ENCODE assay signal across 8 cellular contexts in genomic region chr2:106269591-106270291, GRCh38.
DNase-seq lines count a peak whose midpoint lies in the region; ATAC-seq and TF ChIP-seq lines count a peak whose summit lies in the region.

No MANE protein-coding gene starts in this region.

- H2AFZ ChIP-seq in SK-N-SH (ENCODE audit: low read depth), result no peak overlapping the region; the same call in 1 of the 2 replicates

- H3F3A ChIP-seq in SK-N-SH (replicated peaks; ENCODE audit: insufficient read depth), result no peaks in the 10 kb centered on the region

- ATAC-seq in GM18508 (IDR thresholded peaks at IDR 0.05; ENCODE audit: insufficient read depth, unreplicated experiment) (peak; percentile 76), HG03432 (IDR thresholded peaks at IDR 0.05; ENCODE audit: unreplicated experiment) (peak; percentile 69), upper lobe of left lung (ENCODE audit: low FRiP score in 2 of 2) (peak; percentile 93 to 96), HG03139 (IDR thresholded peaks at IDR 0.05; ENCODE audit: unreplicated experiment) (no peak)

- H3K36me3 Mint-ChIP-seq in mesothelial cell of epicardium, result no peaks in the 10 kb centered on the region

- no peak overlapping the region for H3K9ac ChIP-seq in SK-N-SH

- H3K9me3 Mint-ChIP-seq in mesothelial cell of epicardium, result peaks cover 4% of the 10 kb centered on the region

- H3K4me3 Mint-ChIP-seq in mesothelial cell of epicardium, result no peak overlapping the region

- TF ChIP-seq CTCF in SK-N-SH (IDR thresholded peaks at IDR 0.05), result no peak
- no peak for TF ChIP-seq CTCF in choroid plexus epithelial cell (conservative IDR thresholded peaks at IDR 0.05; ENCODE audit: low read depth, low read length)
- TF ChIP-seq CTCF in upper lobe of left lung (IDR thresholded peaks at IDR 0.05), result peak in 1 of 6 experiments; percentile 16
- TF ChIP-seq CTCF in mesothelial cell of epicardium (IDR thresholded peaks at IDR 0.05; ENCODE audit: unreplicated experiment), result no peak

- 27% methylated on average over 39 of the region's 44 CpGs for WGBS in SK-N-SH (ENCODE audit: low lambda C conversion rate)
- WGBS in upper lobe of left lung, 2 donors, result 5 to 13% methylated on average over 20 to 43 of the region's 44 CpGs

- peak overlapping the region; percentile 63; the same call in 1 of the 2 replicates for H3K4me2 ChIP-seq in SK-N-SH

- no peak for TF ChIP-seq EP300 in SK-N-SH (IDR thresholded peaks at IDR 0.05; ENCODE audit: borderline replicate concordance in 1 of 2, low read depth in 1 of 2, low read length in 1 of 2)
- no peak for TF ChIP-seq EP300 in upper lobe of left lung (IDR thresholded peaks at IDR 0.05)

- POLR2A ChIA-PET in SK-N-SH (lab: Yijun Ruan, JAX), result no interaction called here

- peaks cover 5% of the 10 kb centered on the region for H3K4me1 Mint-ChIP-seq in mesothelial cell of epicardium

- H3K4me1 ChIP-seq in SK-N-SH (ENCODE audit: control insufficient read depth in 1 of 2, insufficient read depth in 2 of 2, low read depth in 1 of 2, low read length in 1 of 2) (peaks cover 0 to 10% of the 10 kb centered on the region in 2 experiments; a peak in 1 of 4 replicates), muscle layer of duodenum (ENCODE audit: control insufficient read depth in 1 of 2, insufficient read depth in 2 of 2, low read length in 2 of 2) (peaks cover 7 to 8% of the 10 kb centered on the region in 2 donors), upper lobe of left lung (peaks cover 10 to 17% (median 16%) of the 10 kb centered on the region in 4 donors)

- H3K27me3 Mint-ChIP-seq in mesothelial cell of epicardium (ENCODE audit: low read depth), result no peaks in the 10 kb centered on the region

- CTCF ChIA-PET in SK-N-SH (lab: Yijun Ruan, JAX), result interaction anchor here (1.0 to 1.8 kb wide), 2 partner anchors 9 to 273 kb away, joined by 4 to 5 read pairs; no protein-coding TSS in a partner anchor

- no peak for TF ChIP-seq POLR2A in upper lobe of left lung (IDR thresholded peaks at IDR 0.05)

- H3K9me2 ChIP-seq in SK-N-SH, result no peaks in the 10 kb centered on the region

- DNase-seq in SK-N-SH (peak; percentile 67), choroid plexus epithelial cell (ENCODE audit: low read depth) (peak; percentile 2), upper lobe of left lung (peak; percentile 88 to 90), mesothelial cell of epicardium (ENCODE audit: low spot score in 2 of 2, unreplicated experiment in 2 of 2) (no peak)

- H3K4me3 ChIP-seq in SK-N-SH (ENCODE audit: low read depth in 2 of 2, low read length in 1 of 2), result peak overlapping the region; percentile 39 to 43; a peak in 3 of 4 replicates
- peak overlapping the region; percentile 8 for H3K4me3 ChIP-seq in choroid plexus epithelial cell (ENCODE audit: low read depth, low read length)
- peak overlapping the region; percentile 50 to 70 for H3K4me3 ChIP-seq in muscle layer of duodenum (ENCODE audit: low read depth in 1 of 2, low read length in 2 of 2)
- peak overlapping the region; percentile 22 to 68 (median 44) for H3K4me3 ChIP-seq in upper lobe of left lung

- H3K79me2 ChIP-seq in SK-N-SH (ENCODE audit: insufficient read depth), result no peaks in the 10 kb centered on the region

- H3K27me3 ChIP-seq in SK-N-SH (ENCODE audit: insufficient read depth) (no peaks in the 10 kb centered on the region), muscle layer of duodenum (ENCODE audit: low read depth, low read length) (no peaks in the 10 kb centered on the region), upper lobe of left lung (no peaks in the 10 kb centered on the region)

- no peaks in the 10 kb centered on the region for H4K20me1 ChIP-seq in SK-N-SH (ENCODE audit: insufficient read depth)

- no peak for TF ChIP-seq RAD21 in SK-N-SH (IDR thresholded peaks at IDR 0.05; ENCODE audit: low read length)

- H3K9me3 ChIP-seq in SK-N-SH (no peaks in the 10 kb centered on the region), muscle layer of duodenum (ENCODE audit: control insufficient read depth in 1 of 2, low read length in 2 of 2) (no peaks in the 10 kb centered on the region), upper lobe of left lung (no peaks in the 10 kb centered on the region)

- H3K27ac ChIP-seq in SK-N-SH (ENCODE audit: low read depth in 2 of 2, low read length in 1 of 2) (no peak overlapping the region), muscle layer of duodenum (ENCODE audit: low read length) (no peak overlapping the region), upper lobe of left lung (peak overlapping the region in 3 of 4 donors; percentile 12 to 39 (median 18))

- H3K27ac Mint-ChIP-seq in mesothelial cell of epicardium, result no peak overlapping the region

- H3K36me3 ChIP-seq in SK-N-SH (replicated peaks in 1 of 2; ENCODE audit: control insufficient read depth in 1 of 2, insufficient read depth in 2 of 2, low read length in 1 of 2) (no peaks in the 10 kb centered on the region), muscle layer of duodenum (ENCODE audit: control insufficient read depth in 1 of 2, insufficient read depth in 2 of 2, low read length in 2 of 2) (no peaks in the 10 kb centered on the region), upper lobe of left lung (no peaks in the 10 kb centered on the region)

TF ChIP-seq in SK-N-SH, 30 proteins besides CTCF, POLR2A, EP300 and RAD21:
- no peak for TF ChIP-seq FOSL2 (IDR thresholded peaks at IDR 0.05; ENCODE audit: borderline replicate concordance, low read depth)
- TF ChIP-seq RFX5 (IDR thresholded peaks at IDR 0.05; ENCODE audit: low read length), result no peak
- TF ChIP-seq GATA2 (CRISPR knock-in tag; IDR thresholded peaks at IDR 0.05), result no peak
- no peak for TF ChIP-seq FOXJ3 (CRISPR knock-in tag; IDR thresholded peaks at IDR 0.05)
- no peak for TF ChIP-seq SIN3A (IDR thresholded peaks at IDR 0.05; ENCODE audit: borderline replicate concordance, low read depth, low read length)
- no peak for TF ChIP-seq MEF2A (IDR thresholded peaks at IDR 0.05; ENCODE audit: borderline replicate concordance, low read depth)
- no peak for TF ChIP-seq SMC3 (IDR thresholded peaks at IDR 0.05; ENCODE audit: low read depth, low read length)
- no peak for TF ChIP-seq MXI1 (IDR thresholded peaks at IDR 0.05; ENCODE audit: low read depth, low read length)
- TF ChIP-seq YY1 (IDR thresholded peaks at IDR 0.05; ENCODE audit: low read depth), result no peak
- no peak for TF ChIP-seq ELF1 (IDR thresholded peaks at IDR 0.05)
- no peak for TF ChIP-seq POLR2AphosphoS5 (IDR thresholded peaks at IDR 0.05; ENCODE audit: low read depth, low read length)
- TF ChIP-seq EZH2phosphoT487 (IDR thresholded peaks at IDR 0.05; ENCODE audit: borderline replicate concordance, low read depth), result no peak
TF ChIP-seq in SK-N-SH: peak in this region for 0.

Comparison
In these comparisons a context has a peak if more than half of its experiments do, and no peak if none do; other contexts are left out.
1. DNase-seq: peak in SK-N-SH (single experiment), choroid plexus epithelial cell (single experiment) and upper lobe of left lung (2 of 2); none in mesothelial cell of epicardium (0 of 2).
2. H3K27ac ChIP-seq: peak in upper lobe of left lung (3 of 4); none in SK-N-SH (0 of 2) and muscle layer of duodenum (single experiment).
3. H3K4me3 ChIP-seq: peak in every context shown above with its lines; median percentile 60 in muscle layer of duodenum; 44 in upper lobe of left lung; 41 in SK-N-SH; 8 in choroid plexus epithelial cell.